ENCODE assay signal across 15 cellular contexts in genomic region chr13:45162194-45162593, GRCh38. TPM values are rescaled to one million over a fixed set of nuclear protein-coding genes. Genes with fewer than 3 reads are reported as not detected.
DNase-seq lines count a peak whose midpoint lies in the region; ATAC-seq and TF ChIP-seq lines count a peak whose summit lies in the region.
"Had no signal": no experiment of that assay in that cellular context is flagged by ENCODE, and none has a peak within 500 bp of the region (broad histone marks: within the 10 kb centered on the region; RNA-seq: fewer than 3 reads in every experiment).

No MANE protein-coding gene starts in this region.

- no peaks in the 10 kb centered on the region for H3K9me2 ChIP-seq in GM23248 (ENCODE audit: insufficient read depth)

- no peaks in the 10 kb centered on the region for H3K9me3 ChIP-seq in GM23248 (ENCODE audit: low read depth)
- H3K9me3 ChIP-seq: esophagus muscularis mucosa had no signal

- no peaks in the 10 kb centered on the region; the same call in 1 of the 2 replicates for H3K36me3 ChIP-seq in GM23248 (ENCODE audit: low read depth)

- peaks cover 22% of the 10 kb centered on the region for H3K4me1 ChIP-seq in GM23248 (ENCODE audit: insufficient read depth)

- DNase-seq in GM23248 (peak; percentile 43), fibroblast of gingiva (ENCODE audit: low read depth) (peak; percentile 14), renal cortical epithelial cell (ENCODE audit: low read depth) (peak; percentile 58), head of caudate nucleus (no peak), middle frontal gyrus (ENCODE audit: extremely low spot score, low spot score) (no peak), DMS53 treated with DMSO at 0.1 percent for 48 hours (lab: John Stamatoyannopoulos, UW; ENCODE audit: unreplicated experiment) (no peak)
- DNase-seq: activated effector memory CD4-positive, alpha-beta T cell treated with anti-CD3 and anti-CD28 coated beads, Interleukin-2, amount 50 U/mL, for 16 hours; NCI-H2227 treated with DMSO at 0.1 percent for 48 hours; stimulated activated CD4-positive, alpha-beta T cell treated with anti-CD3 and anti-CD28 coated beads, Interleukin-4, amount 100 ng/mL, for 1 hour; T-helper 2 cell had no signal

- H3K4me2 ChIP-seq in GM23248 (ENCODE audit: unreplicated experiment): peak overlapping the region; percentile 23

- in situ Hi-C loops in GM23248 (cut with MboI): no loop called here

- 94 to 100% methylated on average over 1 of the region's 1 CpG for WGBS in GM23248 (ENCODE audit: low coverage in 1 of 2, low lambda C conversion rate in 2 of 2, missing lambda C conversion rate in 2 of 2), 2 experiments

- peaks cover 33% of the 10 kb centered on the region; the same call in 1 of the 2 replicates for H3F3A ChIP-seq in GM23248 (ENCODE audit: insufficient read depth)

- ATAC-seq in SK-N-SH treated with all-trans-retinoic acid at 6 μM for 48 hours: peak; percentile 75
- ATAC-seq in GM21825 (IDR thresholded peaks at IDR 0.05; ENCODE audit: unreplicated experiment): no peak

- no peaks in the 10 kb centered on the region for H3K27me3 ChIP-seq in GM23248 (replicated peaks; ENCODE audit: insufficient read depth)
- H3K27me3 ChIP-seq: esophagus muscularis mucosa had no signal

- H3K9ac ChIP-seq in GM23248: peak overlapping the region; percentile 55

- no peaks in the 10 kb centered on the region for H4K20me1 ChIP-seq in GM23248 (ENCODE audit: insufficient read depth)

- H3K79me2 ChIP-seq in GM23248 (ENCODE audit: insufficient read depth): peaks cover 13% of the 10 kb centered on the region

- H2AFZ ChIP-seq in GM23248: 0 out of 2 replicates have a peak overlapping the region, but pooled peaks have one; percentile 24

- intact Hi-C loops in head of caudate nucleus (cut with DNase I): no loop called here

- peak overlapping the region; percentile 82 for H3K27ac ChIP-seq in GM23248
- H3K27ac ChIP-seq: C4-2B, esophagus muscularis mucosa had no signal

- 0 out of 2 replicates have a peak overlapping the region, but pooled peaks have one; percentile 2 for H3K4me3 ChIP-seq in GM23248
- H3K4me3 ChIP-seq: esophagus muscularis mucosa had no signal

TF ChIP-seq in SK-N-SH treated with all-trans-retinoic acid at 6 μM for 48 hours, 23 proteins besides CTCF, POLR2A, EP300 and RAD21:
- TF ChIP-seq ZC3H10 (CRISPR knock-in tag; IDR thresholded peaks at IDR 0.05) (no peak), ZNF8 (CRISPR knock-in tag; IDR thresholded peaks at IDR 0.05) (no peak), ZNF565 (CRISPR knock-in tag; conservative IDR thresholded peaks at IDR 0.05; ENCODE audit: low read depth) (no peak), TSHZ2 (CRISPR knock-in tag; IDR thresholded peaks at IDR 0.05) (no peak), SNAI2 (CRISPR knock-in tag; IDR thresholded peaks at IDR 0.05) (no peak), ZNF70 (CRISPR knock-in tag; IDR thresholded peaks at IDR 0.05) (no peak), CSDC2 (CRISPR knock-in tag; IDR thresholded peaks at IDR 0.05) (no peak)

RNA-seq across cellular contexts. Expression of gene KCTD4, which starts 38.7 kb away (rescaled TPM):
- 0.65 and 2.3 TPM in 2 replicates for total RNA-seq in GM23248 (2014; rRNA removed; shearing (Covaris generic))
- 1.8 and 2.1 TPM in 2 replicates for polyA plus RNA-seq in GM23248 (2016; fragmentation: Nextera tagmentation; extraction: Ambion mirVana)
- total RNA-seq in renal cortical epithelial cell: 6.7 and 8.5 TPM in 2 replicates
- total RNA-seq: esophagus muscularis mucosa, pulmonary artery endothelial cell had no signal

RNA-seq across cellular contexts. Expression of gene GTF2F2, which starts 41.9 kb away (rescaled TPM):
- total RNA-seq in GM23248 (2014; rRNA removed; shearing (Covaris generic)): 23.7 and 25.3 TPM in 2 replicates
- polyA plus RNA-seq in GM23248 (2016; fragmentation: Nextera tagmentation; extraction: Ambion mirVana): 26.4 and 27.6 TPM in 2 replicates
- 60.1 and 65.6 TPM in 2 replicates for total RNA-seq in renal cortical epithelial cell

Comparison
In these comparisons a context has a peak if more than half of its experiments do, and no peak if none do; other contexts are left out.
1. DNase-seq: peak in GM23248 (single experiment), fibroblast of gingiva (single experiment) and renal cortical epithelial cell (single experiment); none in head of caudate nucleus (0 of 42), middle frontal gyrus (single experiment) and DMS53 treated with DMSO at 0.1 percent for 48 hours (single experiment).